In genomic region chr17:30113213-30113612, GRCh38 we compare ENCODE assay signal across 10 cellular contexts. TPM values are rescaled to one million over a fixed set of nuclear protein-coding genes. Genes with fewer than 3 reads are reported as not detected.
DNase-seq lines count a peak whose midpoint lies in the region; ATAC-seq and TF ChIP-seq lines count a peak whose summit lies in the region.
"Had no signal": no experiment of that assay in that cellular context is flagged by ENCODE, and none has a peak within 500 bp of the region (broad histone marks: within the 10 kb centered on the region; RNA-seq: fewer than 3 reads in every experiment).

No MANE protein-coding gene starts in this region.

- H3K4me3 Mint-ChIP-seq in naive thymus-derived CD8-positive, alpha-beta T cell, result no peak overlapping the region

- peaks cover 0 to 4% (median 2%) of the 10 kb centered on the region in 3 donors for H3K36me3 Mint-ChIP-seq in naive thymus-derived CD8-positive, alpha-beta T cell

- H3K9me3 ChIP-seq in HEK293 (ENCODE audit: control insufficient read depth, insufficient read depth, low read depth, low read length), result no peaks in the 10 kb centered on the region
- no peaks in the 10 kb centered on the region for H3K9me3 ChIP-seq in SK-N-MC (ENCODE audit: low read depth, low read length)
- H3K9me3 ChIP-seq: SJSA1 had no signal

- H3K27ac ChIP-seq in HEK293 (ENCODE audit: extremely low read depth, low read depth, low read length) (no peak overlapping the region), SK-N-MC (peak overlapping the region; percentile 27; the same call in 1 of the 2 replicates)
- H3K27ac ChIP-seq: SJSA1 had no signal

- TF ChIP-seq CTCF in HEK293 (tag by site-specific recombination; IDR thresholded peaks at IDR 0.05), result no peak

- H3K4me3 ChIP-seq in HEK293 (ENCODE audit: low read depth, low read length) (no peak overlapping the region), SK-N-MC (0 out of 2 replicates have a peak overlapping the region, but pooled peaks have one; percentile 9)
- H3K4me3 ChIP-seq: SJSA1 had no signal

- ATAC-seq in HG03139 (IDR thresholded peaks at IDR 0.05; ENCODE audit: unreplicated experiment), result no peak
- ATAC-seq in naive thymus-derived CD8-positive, alpha-beta T cell, result no peak

- POLR2A ChIA-PET in HEK293 (lab: Yijun Ruan, JAX), result interaction anchor here (1.8 kb wide), 1 partner anchor 8 kb away, joined by 8 read pairs; no protein-coding TSS in a partner anchor
- POLR2A ChIA-PET in naive thymus-derived CD8-positive, alpha-beta T cell (lab: Charles Lee), result interaction anchor here (1.5 kb wide), 1 partner anchor 9 kb away, joined by 5 read pairs; no protein-coding TSS in a partner anchor

- peaks cover 6 to 22% (median 13%) of the 10 kb centered on the region in 4 donors for H3K4me1 Mint-ChIP-seq in naive thymus-derived CD8-positive, alpha-beta T cell

- H3K9ac ChIP-seq in SK-N-MC (ENCODE audit: insufficient read length), result no peak overlapping the region

- H3K27me3 Mint-ChIP-seq in naive thymus-derived CD8-positive, alpha-beta T cell, result peaks cover 0 to 3% (median 0%) of the 10 kb centered on the region in 5 donors

- intact Hi-C loops in posterior vena cava (cut with DNase I), result loop anchor here in 1 of 2 donors (5.0 kb wide), 1 partner anchor 1471 kb away; no protein-coding TSS in a partner anchor

- DNase-seq in DMS153 treated with DMSO at 0.1 percent for 48 hours (lab: John Stamatoyannopoulos, UW; ENCODE audit: unreplicated experiment), result peak; percentile 15
- DNase-seq in SK-N-MC (ENCODE audit: low read depth, low spot score), result no peak
- peak; percentile 23 for DNase-seq in glomerular visceral epithelial cell (ENCODE audit: extremely low spot score)
- no peak for DNase-seq in posterior vena cava (ENCODE audit: low spot score)
- DNase-seq in activated CD4-positive, CD25-positive, alpha-beta regulatory T cell treated with anti-CD3 and anti-CD28 coated beads, Interleukin-2, amount 50 U/mL, for 72 hours, result no peak
- DNase-seq in naive thymus-derived CD8-positive, alpha-beta T cell, result no peak
- DNase-seq: Karpas-422 had no signal

- H3K36me3 ChIP-seq in HEK293 (ENCODE audit: control insufficient read depth in 2 of 2, insufficient read depth in 1 of 2, low read length in 2 of 2) (peaks cover 0 to under 1% of the 10 kb centered on the region in 2 experiments; a peak in 1 of 3 replicates), SK-N-MC (ENCODE audit: insufficient read depth, low read length) (peaks cover 4% of the 10 kb centered on the region)

- no peaks in the 10 kb centered on the region for H3K9me3 Mint-ChIP-seq in naive thymus-derived CD8-positive, alpha-beta T cell

- CTCF ChIA-PET in HEK293 (lab: Yijun Ruan, JAX), result interaction anchor here (0.7 to 8.1 kb wide), 6 partner anchors 8 to 223 kb away, joined by 3 to 108 read pairs (median 6); no protein-coding TSS in a partner anchor

- peaks cover 11% of the 10 kb centered on the region for H3K4me1 ChIP-seq in HEK293 (ENCODE audit: control insufficient read depth, insufficient read depth, low read length)
- H3K4me1 ChIP-seq: SJSA1 had no signal

- H3K27ac Mint-ChIP-seq in naive thymus-derived CD8-positive, alpha-beta T cell, result no peak overlapping the region

TF ChIP-seq in HEK293, 187 proteins besides CTCF, POLR2A, EP300 and RAD21:
- peak; percentile 56 for TF ChIP-seq ZNF335 (tag by site-specific recombination; conservative IDR thresholded peaks at IDR 0.05)
- peak; percentile 31; the same call in 1 of the 2 replicates for TF ChIP-seq PATZ1 (tag by site-specific recombination; IDR thresholded peaks at IDR 0.05)
- 0 out of 2 replicates have a peak, but pooled peaks have one; percentile 21 for TF ChIP-seq ZNF24 (tag by site-specific recombination; IDR thresholded peaks at IDR 0.05)
- no peak for TF ChIP-seq BCL11A (tag by site-specific recombination; IDR thresholded peaks at IDR 0.05; ENCODE audit: low read depth)
- peak; percentile 86 for TF ChIP-seq PRDM10 (tag by site-specific recombination; IDR thresholded peaks at IDR 0.05)

RNA-seq across cellular contexts. Expression of gene NSRP1, which starts 3.4 kb away (rescaled TPM):
- total RNA-seq in posterior vena cava, result 10 to 100 TPM; 42.5 to 62.9 TPM
- 10 to 100 TPM; 34.0 to 36.5 TPM for total RNA-seq in naive thymus-derived CD8-positive, alpha-beta T cell
- polyA plus RNA-seq in naive thymus-derived CD8-positive, alpha-beta T cell, result 10 to 100 TPM; 15.1 to 40.6 (median 28.2) TPM

Comparison
In these comparisons a context has a peak if more than half of its experiments do, and no peak if none do; other contexts are left out.
1. DNase-seq: peak in DMS153 treated with DMSO at 0.1 percent for 48 hours (single experiment) and glomerular visceral epithelial cell (single experiment); none in SK-N-MC (single experiment), posterior vena cava (single experiment), activated CD4-positive, CD25-positive, alpha-beta regulatory T cell treated with anti-CD3 and anti-CD28 coated beads, Interleukin-2, amount 50 U/mL, for 72 hours (single experiment) and naive thymus-derived CD8-positive, alpha-beta T cell (0 of 10).